Comparison of ENCODE assay signal across 1 cellular context in genomic region chr16:30052671-30053372, GRCh38.
TF ChIP-seq lines count a peak whose summit lies in the region.

No MANE protein-coding gene starts in this region.

TF ChIP-seq in HepG2, 621 proteins besides CTCF, POLR2A, EP300 and RAD21 (continued from another document and continues in another):
- peak; percentile 91 for TF ChIP-seq POGK (CRISPR knock-in tag; conservative IDR thresholded peaks at IDR 0.05)
- peak; percentile 78 for TF ChIP-seq TP53 (CRISPR knock-in tag; conservative IDR thresholded peaks at IDR 0.05)
- no peak for TF ChIP-seq ZNF432 (CRISPR knock-in tag; IDR thresholded peaks at IDR 0.05; ENCODE audit: borderline replicate concordance)
- peak; percentile 33; the same call in 1 of the 2 replicates for TF ChIP-seq SIX1 (CRISPR knock-in tag; IDR thresholded peaks at IDR 0.05; ENCODE audit: borderline replicate concordance)
- no peak for TF ChIP-seq HHEX (CRISPR knock-in tag; IDR thresholded peaks at IDR 0.05)
- peak; percentile 96 for TF ChIP-seq KDM3A (CRISPR knock-in tag; IDR thresholded peaks at IDR 0.05; ENCODE audit: low read depth)
- peak; percentile 98 for TF ChIP-seq ATF5 (CRISPR knock-in tag; IDR thresholded peaks at IDR 0.05; ENCODE audit: low read depth)
- peak; percentile 74; the same call in 1 of the 2 replicates for TF ChIP-seq ZMAT3 (CRISPR knock-in tag; conservative IDR thresholded peaks at IDR 0.05)
- TF ChIP-seq NCOA2 (CRISPR knock-in tag; IDR thresholded peaks at IDR 0.05): peak; percentile 69
- peak; percentile 92; the same call in 1 of the 2 replicates for TF ChIP-seq ZBTB42 (CRISPR knock-in tag; IDR thresholded peaks at IDR 0.05)
- TF ChIP-seq IRF1 (CRISPR knock-in tag; IDR thresholded peaks at IDR 0.05; ENCODE audit: low read depth): 0 out of 2 replicates have a peak, but pooled peaks have one; percentile 60
- peak; percentile 93 for TF ChIP-seq TGIF2 (CRISPR knock-in tag; IDR thresholded peaks at IDR 0.05)
- peak; percentile 81 for TF ChIP-seq ZBTB20 (CRISPR knock-in tag; IDR thresholded peaks at IDR 0.05; ENCODE audit: borderline replicate concordance, low read depth)
- TF ChIP-seq TCF7L2 (IDR thresholded peaks at IDR 0.05; ENCODE audit: low read depth, low read length): no peak
- TF ChIP-seq ZNF616 (CRISPR knock-in tag; IDR thresholded peaks at IDR 0.05; ENCODE audit: low read depth): peak; percentile 97
- TF ChIP-seq ATF2 (CRISPR knock-in tag; IDR thresholded peaks at IDR 0.05): peak; percentile 86
- TF ChIP-seq ZNF33A (CRISPR knock-in tag; IDR thresholded peaks at IDR 0.05; ENCODE audit: borderline replicate concordance): no peak
- TF ChIP-seq ZNF770 (CRISPR knock-in tag; IDR thresholded peaks at IDR 0.05): peak; percentile 62; the same call in 1 of the 2 replicates
- TF ChIP-seq HINFP (CRISPR knock-in tag; IDR thresholded peaks at IDR 0.05; ENCODE audit: low read depth): peak; percentile 94
- peak; percentile 73 for TF ChIP-seq ARID5B (CRISPR knock-in tag; IDR thresholded peaks at IDR 0.05)
- peak; percentile 93 for TF ChIP-seq ZFP37 (CRISPR knock-in tag; IDR thresholded peaks at IDR 0.05; ENCODE audit: borderline replicate concordance)
- TF ChIP-seq HMG20B (CRISPR knock-in tag; conservative IDR thresholded peaks at IDR 0.05): peak; percentile 73
- TF ChIP-seq BRD4 (CRISPR knock-in tag; IDR thresholded peaks at IDR 0.05): 0 out of 2 replicates have a peak, but pooled peaks have one; percentile 46
- TF ChIP-seq SKI (IDR thresholded peaks at IDR 0.05; ENCODE audit: partially characterized antibody): no peak
- no peak for TF ChIP-seq MBD4 (IDR thresholded peaks at IDR 0.05; ENCODE audit: borderline replicate concordance, low read length)
- no peak for TF ChIP-seq THYN1 (CRISPR knock-in tag; IDR thresholded peaks at IDR 0.05; ENCODE audit: borderline replicate concordance, low read depth)
- TF ChIP-seq IRX3 (CRISPR knock-in tag; IDR thresholded peaks at IDR 0.05; ENCODE audit: borderline replicate concordance, low read depth): peak; percentile 98; the same call in 1 of the 2 replicates
- no peak for TF ChIP-seq GATA4 (IDR thresholded peaks at IDR 0.05; ENCODE audit: borderline replicate concordance, low read depth)
- no peak for TF ChIP-seq ZFAT (CRISPR knock-in tag; conservative IDR thresholded peaks at IDR 0.05)
- TF ChIP-seq GRHL1 (CRISPR knock-in tag; conservative IDR thresholded peaks at IDR 0.05): no peak
- TF ChIP-seq ZNF362 (CRISPR knock-in tag; IDR thresholded peaks at IDR 0.05; ENCODE audit: borderline replicate concordance): peak; percentile 66; the same call in 1 of the 2 replicates
- TF ChIP-seq RARA (CRISPR knock-in tag; IDR thresholded peaks at IDR 0.05): peak; percentile 43; the same call in 1 of the 2 replicates
- TF ChIP-seq RCOR2 (CRISPR knock-in tag; IDR thresholded peaks at IDR 0.05): peak; percentile 81; the same call in 1 of the 2 replicates
- TF ChIP-seq RORA (CRISPR knock-in tag; IDR thresholded peaks at IDR 0.05): no peak
- TF ChIP-seq ZNF800 (CRISPR knock-in tag; IDR thresholded peaks at IDR 0.05): peak; percentile 85; the same call in 1 of the 2 replicates
- TF ChIP-seq XBP1 (CRISPR knock-in tag; IDR thresholded peaks at IDR 0.05): no peak
